In the genomic region with DNA sequence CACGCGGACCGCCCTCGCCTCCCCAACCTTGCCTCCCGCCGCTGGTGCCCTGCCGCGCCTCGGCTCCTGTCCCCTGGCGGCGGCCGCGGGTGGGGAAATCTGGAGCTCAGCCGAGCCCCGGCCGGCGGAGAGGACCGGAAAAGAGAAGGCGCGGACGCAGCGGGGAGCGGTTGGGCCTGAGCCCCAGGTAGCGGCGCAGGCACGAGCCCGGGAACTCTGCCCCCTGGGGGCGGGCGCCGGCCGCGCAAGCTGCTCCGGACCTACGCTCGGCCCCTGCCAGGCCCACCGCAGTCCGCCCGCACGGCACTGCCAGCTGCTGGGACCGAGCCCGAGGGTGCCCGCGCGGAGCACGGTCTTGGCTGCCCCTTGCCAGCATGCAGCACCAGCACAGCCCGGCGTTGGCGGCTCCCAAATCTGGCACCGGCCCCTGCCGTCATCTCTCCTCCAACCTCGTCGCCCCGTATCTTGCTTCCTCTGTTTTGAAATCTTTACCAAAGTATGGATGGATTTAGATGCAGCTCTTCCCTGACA, we compare ENCODE assay signal across 1 cellular context.
TF ChIP-seq lines count a peak whose summit lies in the region.

A gene with protein sequence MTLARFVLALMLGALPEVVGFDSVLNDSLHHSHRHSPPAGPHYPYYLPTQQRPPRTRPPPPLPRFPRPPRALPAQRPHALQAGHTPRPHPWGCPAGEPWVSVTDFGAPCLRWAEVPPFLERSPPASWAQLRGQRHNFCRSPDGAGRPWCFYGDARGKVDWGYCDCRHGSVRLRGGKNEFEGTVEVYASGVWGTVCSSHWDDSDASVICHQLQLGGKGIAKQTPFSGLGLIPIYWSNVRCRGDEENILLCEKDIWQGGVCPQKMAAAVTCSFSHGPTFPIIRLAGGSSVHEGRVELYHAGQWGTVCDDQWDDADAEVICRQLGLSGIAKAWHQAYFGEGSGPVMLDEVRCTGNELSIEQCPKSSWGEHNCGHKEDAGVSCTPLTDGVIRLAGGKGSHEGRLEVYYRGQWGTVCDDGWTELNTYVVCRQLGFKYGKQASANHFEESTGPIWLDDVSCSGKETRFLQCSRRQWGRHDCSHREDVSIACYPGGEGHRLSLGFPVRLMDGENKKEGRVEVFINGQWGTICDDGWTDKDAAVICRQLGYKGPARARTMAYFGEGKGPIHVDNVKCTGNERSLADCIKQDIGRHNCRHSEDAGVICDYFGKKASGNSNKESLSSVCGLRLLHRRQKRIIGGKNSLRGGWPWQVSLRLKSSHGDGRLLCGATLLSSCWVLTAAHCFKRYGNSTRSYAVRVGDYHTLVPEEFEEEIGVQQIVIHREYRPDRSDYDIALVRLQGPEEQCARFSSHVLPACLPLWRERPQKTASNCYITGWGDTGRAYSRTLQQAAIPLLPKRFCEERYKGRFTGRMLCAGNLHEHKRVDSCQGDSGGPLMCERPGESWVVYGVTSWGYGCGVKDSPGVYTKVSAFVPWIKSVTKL (minus strand): TSS at position 161 of the 531 bp plus-strand sequence. CDS start 283 bp downstream, outside the sequence.

TF ChIP-seq in H1, 55 proteins besides CTCF, POLR2A, EP300 and RAD21:
- TF ChIP-seq, protein P1, sequence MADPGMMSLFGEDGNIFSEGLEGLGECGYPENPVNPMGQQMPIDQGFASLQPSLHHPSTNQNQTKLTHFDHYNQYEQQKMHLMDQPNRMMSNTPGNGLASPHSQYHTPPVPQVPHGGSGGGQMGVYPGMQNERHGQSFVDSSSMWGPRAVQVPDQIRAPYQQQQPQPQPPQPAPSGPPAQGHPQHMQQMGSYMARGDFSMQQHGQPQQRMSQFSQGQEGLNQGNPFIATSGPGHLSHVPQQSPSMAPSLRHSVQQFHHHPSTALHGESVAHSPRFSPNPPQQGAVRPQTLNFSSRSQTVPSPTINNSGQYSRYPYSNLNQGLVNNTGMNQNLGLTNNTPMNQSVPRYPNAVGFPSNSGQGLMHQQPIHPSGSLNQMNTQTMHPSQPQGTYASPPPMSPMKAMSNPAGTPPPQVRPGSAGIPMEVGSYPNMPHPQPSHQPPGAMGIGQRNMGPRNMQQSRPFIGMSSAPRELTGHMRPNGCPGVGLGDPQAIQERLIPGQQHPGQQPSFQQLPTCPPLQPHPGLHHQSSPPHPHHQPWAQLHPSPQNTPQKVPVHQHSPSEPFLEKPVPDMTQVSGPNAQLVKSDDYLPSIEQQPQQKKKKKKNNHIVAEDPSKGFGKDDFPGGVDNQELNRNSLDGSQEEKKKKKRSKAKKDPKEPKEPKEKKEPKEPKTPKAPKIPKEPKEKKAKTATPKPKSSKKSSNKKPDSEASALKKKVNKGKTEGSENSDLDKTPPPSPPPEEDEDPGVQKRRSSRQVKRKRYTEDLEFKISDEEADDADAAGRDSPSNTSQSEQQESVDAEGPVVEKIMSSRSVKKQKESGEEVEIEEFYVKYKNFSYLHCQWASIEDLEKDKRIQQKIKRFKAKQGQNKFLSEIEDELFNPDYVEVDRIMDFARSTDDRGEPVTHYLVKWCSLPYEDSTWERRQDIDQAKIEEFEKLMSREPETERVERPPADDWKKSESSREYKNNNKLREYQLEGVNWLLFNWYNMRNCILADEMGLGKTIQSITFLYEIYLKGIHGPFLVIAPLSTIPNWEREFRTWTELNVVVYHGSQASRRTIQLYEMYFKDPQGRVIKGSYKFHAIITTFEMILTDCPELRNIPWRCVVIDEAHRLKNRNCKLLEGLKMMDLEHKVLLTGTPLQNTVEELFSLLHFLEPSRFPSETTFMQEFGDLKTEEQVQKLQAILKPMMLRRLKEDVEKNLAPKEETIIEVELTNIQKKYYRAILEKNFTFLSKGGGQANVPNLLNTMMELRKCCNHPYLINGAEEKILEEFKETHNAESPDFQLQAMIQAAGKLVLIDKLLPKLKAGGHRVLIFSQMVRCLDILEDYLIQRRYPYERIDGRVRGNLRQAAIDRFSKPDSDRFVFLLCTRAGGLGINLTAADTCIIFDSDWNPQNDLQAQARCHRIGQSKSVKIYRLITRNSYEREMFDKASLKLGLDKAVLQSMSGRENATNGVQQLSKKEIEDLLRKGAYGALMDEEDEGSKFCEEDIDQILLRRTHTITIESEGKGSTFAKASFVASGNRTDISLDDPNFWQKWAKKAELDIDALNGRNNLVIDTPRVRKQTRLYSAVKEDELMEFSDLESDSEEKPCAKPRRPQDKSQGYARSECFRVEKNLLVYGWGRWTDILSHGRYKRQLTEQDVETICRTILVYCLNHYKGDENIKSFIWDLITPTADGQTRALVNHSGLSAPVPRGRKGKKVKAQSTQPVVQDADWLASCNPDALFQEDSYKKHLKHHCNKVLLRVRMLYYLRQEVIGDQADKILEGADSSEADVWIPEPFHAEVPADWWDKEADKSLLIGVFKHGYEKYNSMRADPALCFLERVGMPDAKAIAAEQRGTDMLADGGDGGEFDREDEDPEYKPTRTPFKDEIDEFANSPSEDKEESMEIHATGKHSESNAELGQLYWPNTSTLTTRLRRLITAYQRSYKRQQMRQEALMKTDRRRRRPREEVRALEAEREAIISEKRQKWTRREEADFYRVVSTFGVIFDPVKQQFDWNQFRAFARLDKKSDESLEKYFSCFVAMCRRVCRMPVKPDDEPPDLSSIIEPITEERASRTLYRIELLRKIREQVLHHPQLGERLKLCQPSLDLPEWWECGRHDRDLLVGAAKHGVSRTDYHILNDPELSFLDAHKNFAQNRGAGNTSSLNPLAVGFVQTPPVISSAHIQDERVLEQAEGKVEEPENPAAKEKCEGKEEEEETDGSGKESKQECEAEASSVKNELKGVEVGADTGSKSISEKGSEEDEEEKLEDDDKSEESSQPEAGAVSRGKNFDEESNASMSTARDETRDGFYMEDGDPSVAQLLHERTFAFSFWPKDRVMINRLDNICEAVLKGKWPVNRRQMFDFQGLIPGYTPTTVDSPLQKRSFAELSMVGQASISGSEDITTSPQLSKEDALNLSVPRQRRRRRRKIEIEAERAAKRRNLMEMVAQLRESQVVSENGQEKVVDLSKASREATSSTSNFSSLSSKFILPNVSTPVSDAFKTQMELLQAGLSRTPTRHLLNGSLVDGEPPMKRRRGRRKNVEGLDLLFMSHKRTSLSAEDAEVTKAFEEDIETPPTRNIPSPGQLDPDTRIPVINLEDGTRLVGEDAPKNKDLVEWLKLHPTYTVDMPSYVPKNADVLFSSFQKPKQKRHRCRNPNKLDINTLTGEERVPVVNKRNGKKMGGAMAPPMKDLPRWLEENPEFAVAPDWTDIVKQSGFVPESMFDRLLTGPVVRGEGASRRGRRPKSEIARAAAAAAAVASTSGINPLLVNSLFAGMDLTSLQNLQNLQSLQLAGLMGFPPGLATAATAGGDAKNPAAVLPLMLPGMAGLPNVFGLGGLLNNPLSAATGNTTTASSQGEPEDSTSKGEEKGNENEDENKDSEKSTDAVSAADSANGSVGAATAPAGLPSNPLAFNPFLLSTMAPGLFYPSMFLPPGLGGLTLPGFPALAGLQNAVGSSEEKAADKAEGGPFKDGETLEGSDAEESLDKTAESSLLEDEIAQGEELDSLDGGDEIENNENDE (IDR thresholded peaks at IDR 0.05; ENCODE audit: insufficient replicate concordance, low read length), result no peak
- TF ChIP-seq RBBP5 (IDR thresholded peaks at IDR 0.05; ENCODE audit: borderline replicate concordance, low read depth, low read length) (0 out of 2 replicates have a peak, but pooled peaks have one; percentile 79), SAP30 (IDR thresholded peaks at IDR 0.05; ENCODE audit: insufficient read depth, insufficient replicate concordance, low read length) (no peak), RFX5 (IDR thresholded peaks at IDR 0.05; ENCODE audit: borderline replicate concordance, low read depth, low read length) (no peak), CBX8 (IDR thresholded peaks at IDR 0.05; ENCODE audit: borderline replicate concordance, low read depth, low read length) (no peak), EGR1 (IDR thresholded peaks at IDR 0.05; ENCODE audit: borderline replicate concordance, low read depth, low read length) (peak; percentile 52; the same call in 1 of the 2 replicates), YY1 (IDR thresholded peaks at IDR 0.05; ENCODE audit: low read depth, low read length) (no peak), BCL11A (IDR thresholded peaks at IDR 0.05; ENCODE audit: low read depth in 2 of 2, low read length in 2 of 2) (no peak), NANOG (IDR thresholded peaks at IDR 0.05; ENCODE audit: insufficient read depth, low read depth, low read length, poor library complexity, severe bottlenecking) (no peak), PHF8 (conservative IDR thresholded peaks at IDR 0.05; ENCODE audit: low read depth, low read length) (peak; percentile 7; the same call in 1 of the 2 replicates), TAF7 (optimal IDR thresholded peaks at IDR 0.05; ENCODE audit: borderline replicate concordance, low read depth, low read length) (no peak), KDM4A (IDR thresholded peaks at IDR 0.05; ENCODE audit: low read depth, low read length, severe bottlenecking) (peak; percentile 38), ASH2L (IDR thresholded peaks at IDR 0.05; ENCODE audit: low read length) (peak; percentile 71), FOSL1 (IDR thresholded peaks at IDR 0.05; ENCODE audit: insufficient read depth, low read depth, low read length) (no peak), HDAC2 (IDR thresholded peaks at IDR 0.05; ENCODE audit: borderline replicate concordance in 1 of 2, low read depth in 2 of 2, low read length in 2 of 2) (0 out of 4 replicates have a peak, but pooled peaks of 1 of the 2 experiments have one; percentile 36), CTBP2 (IDR thresholded peaks at IDR 0.05; ENCODE audit: borderline replicate concordance, insufficient read depth, insufficient read length, low read length) (peak; percentile 52)
- TF ChIP-seq, protein P2, sequence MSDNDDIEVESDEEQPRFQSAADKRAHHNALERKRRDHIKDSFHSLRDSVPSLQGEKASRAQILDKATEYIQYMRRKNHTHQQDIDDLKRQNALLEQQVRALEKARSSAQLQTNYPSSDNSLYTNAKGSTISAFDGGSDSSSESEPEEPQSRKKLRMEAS (IDR thresholded peaks at IDR 0.05), result peak; percentile 48
- TF ChIP-seq, protein P3, sequence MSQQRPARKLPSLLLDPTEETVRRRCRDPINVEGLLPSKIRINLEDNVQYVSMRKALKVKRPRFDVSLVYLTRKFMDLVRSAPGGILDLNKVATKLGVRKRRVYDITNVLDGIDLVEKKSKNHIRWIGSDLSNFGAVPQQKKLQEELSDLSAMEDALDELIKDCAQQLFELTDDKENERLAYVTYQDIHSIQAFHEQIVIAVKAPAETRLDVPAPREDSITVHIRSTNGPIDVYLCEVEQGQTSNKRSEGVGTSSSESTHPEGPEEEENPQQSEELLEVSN (IDR thresholded peaks at IDR 0.05), result peak; percentile 50; the same call in 1 of the 2 replicates
